ENCODE assay signal across 8 cellular contexts in the genomic region with DNA sequence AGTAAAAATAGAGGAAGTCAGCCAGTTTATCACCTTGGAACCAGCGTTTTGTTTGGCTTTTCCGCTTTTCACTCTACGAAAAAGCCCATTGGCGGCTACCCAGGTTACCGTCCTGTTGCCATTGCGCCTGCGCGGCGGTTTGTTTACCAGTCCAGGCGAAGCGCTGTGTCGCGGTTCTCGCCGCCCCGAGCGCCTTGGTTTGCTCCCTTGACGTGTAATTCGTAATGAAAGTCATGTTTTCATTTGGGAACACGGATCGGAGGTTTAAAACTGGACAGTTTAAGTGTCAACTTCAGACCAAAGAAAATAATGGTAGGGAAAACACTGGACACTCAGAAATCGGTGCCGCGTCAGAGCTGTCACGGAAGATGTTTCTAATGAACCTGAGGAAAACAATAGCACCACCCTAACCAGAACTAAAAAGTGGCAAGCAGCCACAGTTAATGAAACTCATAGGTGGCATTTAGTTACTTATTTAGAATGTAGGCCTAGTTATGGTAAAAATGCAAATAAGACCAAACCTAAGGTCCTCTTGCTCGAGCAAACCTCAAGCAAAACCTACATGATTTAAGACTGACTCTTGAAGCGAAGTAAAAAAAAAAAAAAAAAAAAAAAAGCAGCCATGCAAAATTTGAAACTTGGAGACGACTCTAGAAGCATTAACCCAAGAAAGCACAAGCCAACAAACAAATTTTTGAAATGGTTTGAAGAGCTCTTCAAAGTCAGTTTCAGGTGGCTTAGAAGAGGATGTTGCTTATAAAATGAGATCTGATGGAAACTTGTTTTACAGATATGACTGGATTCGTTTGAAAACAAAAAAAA. TPM values are rescaled to one million over a fixed set of nuclear protein-coding genes. Genes with fewer than 3 reads are reported as not detected.
DNase-seq lines count a peak whose midpoint lies in the region; ATAC-seq, FAIRE-seq and TF ChIP-seq lines count a peak whose summit lies in the region.

No MANE protein-coding gene starts in this region.

- H3K36me3 ChIP-seq in breast epithelium (no peaks in the 10 kb centered on the region), small intestine (ENCODE audit: control insufficient read depth in 2 of 2, insufficient read depth in 2 of 2, low read length in 2 of 2) (no peaks in the 10 kb centered on the region)

- TF ChIP-seq CTCF in VCaP (conservative IDR thresholded peaks at IDR 0.05) (no peak), breast epithelium (IDR thresholded peaks at IDR 0.05) (peak in 1 of 3 donors; percentile 6), D721Med (IDR thresholded peaks at IDR 0.05; ENCODE audit: insufficient read depth, missing control alignments) (no peak)

- 1 to 3% (median 3%) methylated on average over 29 of the region's 29 CpGs for WGBS in small intestine, 3 donors

- H3K9me3 ChIP-seq in breast epithelium (no peaks in the 10 kb centered on the region), small intestine (ENCODE audit: control insufficient read depth, low read depth) (no peaks in the 10 kb centered on the region)

- no peaks in the 10 kb centered on the region for H3K4me1 ChIP-seq in breast epithelium
- no peaks in the 10 kb centered on the region for H3K4me1 ChIP-seq in small intestine (ENCODE audit: control insufficient read depth in 2 of 2, insufficient read depth in 1 of 2, low read depth in 1 of 2, low read length in 1 of 2)

- TF ChIP-seq POLR2A in breast epithelium (IDR thresholded peaks at IDR 0.05) = peak; percentile 86

- DNase-seq in NCI-H2081 treated with DMSO at 0.1 percent for 48 hours (lab: John Stamatoyannopoulos, UW) = peak; percentile 79
- DNase-seq in breast epithelium (ENCODE audit: low spot score in 2 of 2) = peak; percentile 88 to 90
- DNase-seq in iPS-NIHi7 (ENCODE audit: extremely low spot score) = peak; percentile 83
- peak; percentile 93 for DNase-seq in small intestine
- no peak for DNase-seq in D721Med (ENCODE audit: insufficient read length, low spot score)

- H3K27ac ChIP-seq in VCaP = peak overlapping the region; percentile 75
- peak overlapping the region; percentile 91 to 98 for H3K27ac ChIP-seq in breast epithelium
- H3K27ac ChIP-seq in small intestine (ENCODE audit: low read depth in 1 of 2, low read length in 1 of 2) = peak overlapping the region; percentile 80 to 99

- intact Hi-C loops in breast epithelium (cut with DNase I; ENCODE audit: low total_unique reads) = no loop called here

- H3K27me3 ChIP-seq in breast epithelium (no peaks in the 10 kb centered on the region), small intestine (ENCODE audit: control insufficient read depth in 2 of 2, insufficient read depth in 2 of 2, low read length in 2 of 2) (no peaks in the 10 kb centered on the region)

- FAIRE-seq in small intestine (lab: Jason Lieb, UNC) (no peak), D721Med (lab: Jason Lieb, UNC) (no peak)

- H3K4me3 ChIP-seq in breast epithelium (peak overlapping the region; percentile 56 to 65 (median 57)), small intestine (ENCODE audit: low read depth in 1 of 2, low read length in 2 of 2) (peak overlapping the region; percentile 45 to 54)

- ATAC-seq in GM18508 (IDR thresholded peaks at IDR 0.05; ENCODE audit: insufficient read depth, unreplicated experiment) = peak; percentile 42
- ATAC-seq in HG03025 (IDR thresholded peaks at IDR 0.05; ENCODE audit: low FRiP score, unreplicated experiment) = peak; percentile 63

RNA-seq across cellular contexts. Expression of a gene that starts 0.8 kb away (rescaled TPM):
- under 1 TPM in 2 of 3 donors, not detected in 1; 0.33 to 0.59 TPM for total RNA-seq in breast epithelium
- polyA plus RNA-seq in small intestine = under 1 TPM in 1 of 3 donors, not detected in 2; 0.95 TPM

RNA-seq across cellular contexts. Expression of a gene that starts 20.4 kb away (rescaled TPM):
- total RNA-seq in breast epithelium = 100 to 1,000 TPM in 1 of 3 donors, 10 to 100 TPM in 2; 45.0 to 113 (median 100.0) TPM
- polyA plus RNA-seq in small intestine = 10 to 100 TPM; 33.8 to 62.8 (median 37.6) TPM
